ENCODE assay signal across 19 cellular contexts in the genomic region with DNA sequence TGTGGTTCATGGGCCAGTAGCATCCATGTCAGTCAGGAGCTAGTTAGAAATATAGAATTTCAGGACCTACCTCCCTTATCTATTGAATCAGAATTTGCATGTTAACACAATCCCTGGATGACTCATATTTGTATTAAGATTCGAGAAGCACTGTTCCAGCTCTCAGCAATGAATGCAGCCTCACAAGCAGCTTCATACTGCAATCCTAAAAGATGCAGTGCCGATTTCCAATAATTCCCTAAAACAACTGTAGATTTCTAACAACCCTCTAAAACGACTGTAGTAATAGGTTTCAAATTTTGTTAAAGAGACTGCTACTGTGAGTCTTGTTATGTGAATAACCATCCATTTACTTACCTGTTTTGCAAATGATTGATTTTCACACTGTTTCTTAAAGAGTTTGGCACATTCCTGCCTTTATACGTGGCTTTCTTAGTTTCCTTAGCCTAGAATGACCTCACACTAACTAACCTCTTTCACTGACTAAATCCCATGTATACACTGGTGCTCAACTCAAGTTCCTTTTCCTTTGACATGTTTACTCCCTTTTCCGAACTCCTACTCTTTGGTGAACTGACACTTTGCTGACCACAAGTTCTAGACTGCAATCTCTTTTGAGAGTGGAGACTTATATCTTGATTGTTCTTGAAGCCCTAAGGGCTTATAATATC.
DNase-seq lines count a peak whose midpoint lies in the region; TF ChIP-seq lines count a peak whose summit lies in the region.
"Had no signal": no experiment of that assay in that cellular context is flagged by ENCODE, and none has a peak within 500 bp of the region (broad histone marks: within the 10 kb centered on the region; RNA-seq: fewer than 3 reads in every experiment).

No MANE protein-coding gene starts in this region.

- H3K4me3 ChIP-seq in astrocyte of the spinal cord (ENCODE audit: low read depth, low read length) = no peak overlapping the region
- H3K4me3 ChIP-seq: HAP-1, stomach had no signal

- TF ChIP-seq CTCF in astrocyte of the spinal cord (IDR thresholded peaks at IDR 0.05; ENCODE audit: low read depth, low read length) = no peak

- in situ Hi-C loops in Caki2 (cut with HindIII; ENCODE audit: low pct_unique_long_range_greater_than_20kb, low sequenced_read_pairs) (no loop called here), astrocyte of the spinal cord (cut with HindIII; ENCODE audit: low sequenced_read_pairs) (no loop called here)

- intact Hi-C loops in posterior cingulate gyrus (cut with DNase I) = no loop called here

- DNase-seq in Caki2 (ENCODE audit: low read depth) (peak; percentile 4), LHCN-M2 (ENCODE audit: low read depth) (peak; percentile 26), astrocyte of the spinal cord (ENCODE audit: low read depth, low spot score) (peak; percentile 60), iris pigment epithelial cell (ENCODE audit: low read depth) (peak; percentile 87), DMS 273 (lab: John Stamatoyannopoulos, UW; ENCODE audit: unreplicated experiment) (no peak), GOT3 (lab: John Stamatoyannopoulos, UW) (no peak), posterior cingulate gyrus (no peak), SIG-M5 (lab: John Stamatoyannopoulos, UW) (no peak)
- DNase-seq: activated CD4-positive, alpha-beta T cell treated with anti-CD3 and anti-CD28 coated beads, Interleukin-2, amount 10 ng/mL, durations not matched to agents 24 days and 14 days; activated T-cell treated with anti-CD3 and anti-CD28 coated beads, Interleukin-2, amount 50 U/mL, for 48 hours; COR-L47; Kasumi-1; NCI-H187; NCI-H774; occipital lobe; SHP77; stomach; T-helper 9 cell had no signal

Comparison
In these comparisons a context has a peak if more than half of its experiments do, and no peak if none do; other contexts are left out.
1. DNase-seq: peak in Caki2 (single experiment), LHCN-M2 (single experiment), astrocyte of the spinal cord (single experiment) and iris pigment epithelial cell (single experiment); none in DMS 273 (single experiment), GOT3 (single experiment), posterior cingulate gyrus (0 of 10) and SIG-M5 (single experiment).